ENCODE assay signal across 8 cellular contexts in the genomic region with DNA sequence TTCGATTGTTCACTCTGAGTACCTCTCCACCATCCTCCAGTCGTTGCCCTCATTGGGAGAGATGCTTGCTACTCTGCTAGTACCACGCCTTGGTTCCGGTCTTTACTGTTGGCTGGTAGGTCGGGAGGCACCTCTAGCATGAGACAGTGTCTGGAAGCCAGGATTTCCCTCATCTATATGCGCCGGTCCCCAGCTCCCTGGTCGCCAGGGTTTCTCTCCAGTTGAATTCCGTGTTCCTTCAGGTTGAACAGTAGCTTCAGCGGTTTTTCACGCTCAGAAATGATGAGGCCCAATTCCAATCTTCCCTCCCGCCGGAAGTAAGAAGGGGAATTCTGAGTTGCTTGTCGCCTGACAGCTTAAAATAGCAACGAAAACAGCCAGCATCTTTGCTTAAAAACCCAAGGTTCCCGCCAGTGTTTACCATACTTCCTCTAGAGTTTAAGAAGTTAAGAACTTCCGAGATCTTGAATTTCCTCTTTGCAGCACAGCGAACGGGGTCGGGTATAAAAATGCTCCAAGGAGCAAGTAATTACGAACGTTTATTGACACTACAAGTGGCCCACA. TPM values are rescaled to one million over a fixed set of nuclear protein-coding genes. Genes with fewer than 3 reads are reported as not detected.
DNase-seq lines count a peak whose midpoint lies in the region; ATAC-seq and TF ChIP-seq lines count a peak whose summit lies in the region.

No MANE protein-coding gene starts in this region.

- peaks cover 41 to 50% (median 45%) of the 10 kb centered on the region in 3 donors for H3K4me1 Mint-ChIP-seq in CD8-positive, alpha-beta memory T cell
- peaks cover 24 to 29% (median 27%) of the 10 kb centered on the region in 3 donors for H3K4me1 Mint-ChIP-seq in IgD-negative memory B cell

- H3K4me3 Mint-ChIP-seq in CD8-positive, alpha-beta memory T cell = peak overlapping the region; percentile 90 to 99 (median 96)
- H3K4me3 Mint-ChIP-seq in IgD-negative memory B cell = peak overlapping the region; percentile 95 to 99 (median 97)

- peak overlapping the region; percentile 86 for H3K27ac ChIP-seq in CD8-positive, alpha-beta memory T cell (ENCODE audit: low read depth, low read length)
- peak overlapping the region in 9 of 10 donors; percentile 17 to 96 (median 85) for H3K27ac ChIP-seq in heart right ventricle

- peaks cover 0 to 35% (median 0%) of the 10 kb centered on the region in 3 donors for H3K36me3 Mint-ChIP-seq in CD8-positive, alpha-beta memory T cell
- no peaks in the 10 kb centered on the region for H3K36me3 Mint-ChIP-seq in IgD-negative memory B cell

- peak; percentile 39 to 77 (median 51) for DNase-seq in CD8-positive, alpha-beta memory T cell
- DNase-seq in activated CD8-positive, alpha-beta memory T cell treated with anti-CD3 and anti-CD28 coated beads, Interleukin-2, amount 50 U/mL, for 4 hours = peak; percentile 36
- DNase-seq in heart right ventricle (peak in 1 of 2 donors; percentile 17), HT-29 (ENCODE audit: low spot score) (no peak), NCI-H82 treated with DMSO at 0.1 percent for 48 hours (lab: John Stamatoyannopoulos, UW; ENCODE audit: unreplicated experiment) (no peak)
- DNase-seq in stimulated activated CD4-positive, alpha-beta T cell treated with anti-CD3 and anti-CD28 coated beads, Interleukin-15, amount 100 ng/mL, for 24 hours = peak; percentile 67

- H3K4me3 ChIP-seq in CD8-positive, alpha-beta memory T cell (ENCODE audit: low read length) = peak overlapping the region; percentile 94
- H3K4me3 ChIP-seq in heart right ventricle = peak overlapping the region; percentile 8 to 75 (median 61)

- CTCF ChIA-PET in CD8-positive, alpha-beta memory T cell (lab: Charles Lee) = interaction anchor here (0.6 to 4.8 kb wide), 4 partner anchors 14 to 366 kb away, joined by 3 to 19 read pairs (median 8); no protein-coding TSS in a partner anchor

- ATAC-seq in GM21390 (IDR thresholded peaks at IDR 0.05; ENCODE audit: unreplicated experiment) (peak; percentile 22), heart right ventricle (peak in 4 of 8 donors; percentile 10 to 22 (median 19))

- peaks cover 27% of the 10 kb centered on the region for H3K4me1 ChIP-seq in CD8-positive, alpha-beta memory T cell (ENCODE audit: insufficient read depth, low read length)
- H3K4me1 ChIP-seq in heart right ventricle = peaks cover 0 to 20% (median 7%) of the 10 kb centered on the region in 9 donors

- H3K27ac Mint-ChIP-seq in CD8-positive, alpha-beta memory T cell = peak overlapping the region; percentile 92 to 99 (median 97)
- peak overlapping the region; percentile 92 to 98 (median 98) for H3K27ac Mint-ChIP-seq in IgD-negative memory B cell

- H3K9me3 ChIP-seq in CD8-positive, alpha-beta memory T cell (ENCODE audit: low read length) = no peaks in the 10 kb centered on the region
- no peaks in the 10 kb centered on the region for H3K9me3 ChIP-seq in heart right ventricle

- no peaks in the 10 kb centered on the region for H3K36me3 ChIP-seq in CD8-positive, alpha-beta memory T cell (ENCODE audit: insufficient read depth, low read length)
- H3K36me3 ChIP-seq in heart right ventricle = no peaks in the 10 kb centered on the region

- no peaks in the 10 kb centered on the region for H3K27me3 Mint-ChIP-seq in CD8-positive, alpha-beta memory T cell
- no peaks in the 10 kb centered on the region for H3K27me3 Mint-ChIP-seq in IgD-negative memory B cell

- POLR2A ChIA-PET in CD8-positive, alpha-beta memory T cell (lab: Charles Lee) = interaction anchor here (0.6 to 5.6 kb wide), 7 partner anchors 16 to 369 kb away, joined by 3 to 39 read pairs (median 4); a partner anchor contains a TSS

- WGBS in heart right ventricle, 2 donors = 6 to 8% methylated on average over 22 of the region's 22 CpGs

- no peak for TF ChIP-seq CTCF in heart right ventricle (IDR thresholded peaks at IDR 0.05)

- intact Hi-C loops in heart right ventricle (cut with DNase I) = loop anchor here in 5 of 10 donors (5.0 to 10.0 kb wide), 12 partner anchors 52 to 370 kb away; a partner anchor contains a TSS

- no peaks in the 10 kb centered on the region for H3K27me3 ChIP-seq in CD8-positive, alpha-beta memory T cell (ENCODE audit: insufficient read depth, low read length, poor library complexity, severe bottlenecking)
- peaks cover 0 to 13% (median 0%) of the 10 kb centered on the region in 7 donors for H3K27me3 ChIP-seq in heart right ventricle

- H3K9me3 Mint-ChIP-seq in CD8-positive, alpha-beta memory T cell = no peaks in the 10 kb centered on the region
- H3K9me3 Mint-ChIP-seq in IgD-negative memory B cell = peaks cover 0 to 1% (median 0%) of the 10 kb centered on the region in 3 donors

RNA-seq across cellular contexts. Expression of a gene that starts 1.3 kb away (rescaled TPM):
- 10 to 100 TPM; 53.5 to 56.9 TPM for total RNA-seq in CD8-positive, alpha-beta memory T cell
- 17.5 TPM for polyA plus RNA-seq in CD8-positive, alpha-beta memory T cell
- polyA plus RNA-seq in IgD-negative memory B cell (24.2 TPM), heart right ventricle (1 to 10 TPM in 1 of 2 donors, under 1 TPM in 1; 0.70 to 1.5 TPM)
- 10 to 100 TPM in 1 of 10 donors, 1 to 10 TPM in 9; 1.6 to 12.9 (median 5.1) TPM for total RNA-seq in heart right ventricle
- total RNA-seq in HT-29 (2014; rRNA removed; shearing (Covaris generic)) = not detected in 2 replicates

Comparison
In these comparisons a context has a peak if more than half of its experiments do, and no peak if none do; other contexts are left out.
1. DNase-seq: peak in CD8-positive, alpha-beta memory T cell (5 of 5), activated CD8-positive, alpha-beta memory T cell treated with anti-CD3 and anti-CD28 coated beads, Interleukin-2, amount 50 U/mL, for 4 hours (single experiment) and stimulated activated CD4-positive, alpha-beta T cell treated with anti-CD3 and anti-CD28 coated beads, Interleukin-15, amount 100 ng/mL, for 24 hours (single experiment); none in HT-29 (single experiment) and NCI-H82 treated with DMSO at 0.1 percent for 48 hours (single experiment).